Comparison of ENCODE assay signal across 20 cellular contexts in the genomic region with DNA sequence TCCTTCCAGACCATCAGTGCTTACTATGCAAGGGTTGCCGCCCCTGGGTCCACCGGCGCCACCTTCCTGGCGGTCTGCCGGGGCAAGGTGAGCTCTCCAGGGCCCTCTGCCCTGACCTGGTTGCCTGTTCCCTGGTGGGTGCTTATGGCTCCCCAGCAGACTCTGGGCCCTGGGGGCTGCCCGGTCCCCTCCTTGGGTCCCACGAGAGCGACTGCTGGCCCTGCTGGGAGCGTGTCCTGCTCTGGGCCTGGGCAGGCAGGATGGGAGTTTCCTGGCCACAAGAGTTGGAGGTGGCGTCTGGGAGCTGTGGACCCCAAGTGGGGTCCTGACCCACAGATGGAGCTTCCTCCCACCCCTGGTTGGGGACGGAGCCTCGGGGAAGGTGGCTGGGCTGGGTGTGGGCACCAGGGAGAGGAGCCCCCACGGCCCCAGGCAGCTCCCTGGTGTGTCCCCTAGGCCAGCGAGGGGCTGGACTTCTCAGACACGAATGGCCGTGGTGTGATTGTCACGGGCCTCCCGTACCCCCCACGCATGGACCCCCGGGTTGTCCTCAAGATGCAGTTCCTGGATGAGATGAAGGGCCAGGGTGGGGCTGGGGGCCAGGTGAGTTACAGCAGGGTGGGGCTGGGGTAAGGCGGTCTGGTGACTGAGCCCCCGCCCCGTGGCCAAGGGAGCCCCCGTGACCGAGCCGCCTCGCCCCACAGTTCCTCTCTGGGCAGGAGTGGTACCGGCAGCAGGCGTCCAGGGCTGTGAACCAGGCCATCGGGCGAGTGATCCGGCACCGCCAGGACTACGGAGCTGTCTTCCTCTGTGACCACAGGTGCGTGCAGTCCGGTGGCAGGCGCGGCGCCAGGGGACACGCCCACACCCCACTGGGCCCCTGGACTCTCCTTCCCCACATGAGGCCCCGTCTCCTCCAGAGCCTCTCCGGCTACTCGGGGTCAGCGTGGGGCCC. TPM values are rescaled to one million over a fixed set of nuclear protein-coding genes. Genes with fewer than 3 reads are reported as not detected.
DNase-seq lines count a peak whose midpoint lies in the region; ATAC-seq and TF ChIP-seq lines count a peak whose summit lies in the region.
"Had no signal": no experiment of that assay in that cellular context is flagged by ENCODE, and none has a peak within 500 bp of the region (broad histone marks: within the 10 kb centered on the region; RNA-seq: fewer than 3 reads in every experiment).

No MANE protein-coding gene starts in this region.

- H3K36me3 ChIP-seq in heart right ventricle (peaks cover 0 to 15% (median 0%) of the 10 kb centered on the region in 9 donors), gastroesophageal sphincter (peaks cover 0 to 11% of the 10 kb centered on the region in 2 donors), parathyroid adenoma (ENCODE audit: control insufficient read depth, insufficient read depth, low read length) (no peaks in the 10 kb centered on the region), uterus (no peaks in the 10 kb centered on the region)
- H3K36me3 ChIP-seq: transverse colon had no signal

- no peak for TF ChIP-seq EP300 in gastroesophageal sphincter (IDR thresholded peaks at IDR 0.05)

- DNase-seq in heart right ventricle (peak in 1 of 2 donors; percentile 10), cardiac septum (ENCODE audit: low spot score) (no peak), uterus (no peak), germinal center (ENCODE audit: low spot score) (no peak), NCI-H2227 (lab: John Stamatoyannopoulos, UW; ENCODE audit: unreplicated experiment) (no peak)
- DNase-seq: activated CD4-positive, alpha-beta T cell treated with anti-CD3 and anti-CD28 coated beads, Interleukin-2, amount 50 U/mL, for 48 hours; activated naive CD4-positive, alpha-beta T cell treated with anti-CD3 and anti-CD28 coated beads, Interleukin-2, amount 10 ng/mL, durations not matched to agents 7 days and 5 days; activated T-cell treated with anti-CD3 and anti-CD28 coated beads for 4 hours; mesendoderm; NCI-H526; OCI-M1; T-helper 17 cell; transverse colon; WERI-Rb-1 had no signal

- H3K27ac ChIP-seq in heart right ventricle (peak overlapping the region in 7 of 10 donors; percentile 53 to 96 (median 92)), gastroesophageal sphincter (peak overlapping the region in 3 of 4 donors; percentile 77 to 86 (median 78)), parathyroid adenoma (peak overlapping the region; percentile 16), uterus (peak overlapping the region; percentile 66 to 79)
- H3K27ac ChIP-seq: BLaER1, hepatocyte, SJSA1, WERI-Rb-1 had no signal

- H3K9ac ChIP-seq in parathyroid adenoma, result no peak overlapping the region
- H3K9ac ChIP-seq: BLaER1 had no signal

- no peak overlapping the region for H2AFZ ChIP-seq in parathyroid adenoma
- H2AFZ ChIP-seq: hepatocyte had no signal

- H3K27me3 ChIP-seq in heart right ventricle (no peaks in the 10 kb centered on the region), gastroesophageal sphincter (no peaks in the 10 kb centered on the region), parathyroid adenoma (ENCODE audit: control insufficient read depth, insufficient read depth, low read length) (no peaks in the 10 kb centered on the region), uterus (no peaks in the 10 kb centered on the region)
- H3K27me3 ChIP-seq: BLaER1, hepatocyte, SJSA1, transverse colon had no signal

- H3K9me3 ChIP-seq in heart right ventricle (no peaks in the 10 kb centered on the region), gastroesophageal sphincter (no peaks in the 10 kb centered on the region), parathyroid adenoma (ENCODE audit: control insufficient read depth, low read length) (no peaks in the 10 kb centered on the region), uterus (no peaks in the 10 kb centered on the region)
- H3K9me3 ChIP-seq: BLaER1, SJSA1, transverse colon had no signal

- no peak for TF ChIP-seq POLR2A in gastroesophageal sphincter (IDR thresholded peaks at IDR 0.05)
- TF ChIP-seq POLR2A in uterus (IDR thresholded peaks at IDR 0.05), result no peak

- H3K4me3 ChIP-seq in heart right ventricle, result no peak overlapping the region
- H3K4me3 ChIP-seq in gastroesophageal sphincter, result no peak overlapping the region
- no peak overlapping the region for H3K4me3 ChIP-seq in parathyroid adenoma (ENCODE audit: low read depth, low read length)
- no peak overlapping the region for H3K4me3 ChIP-seq in uterus
- H3K4me3 ChIP-seq: BLaER1, hepatocyte, SJSA1, transverse colon had no signal

- ATAC-seq in heart right ventricle (no peak), gastroesophageal sphincter (no peak), HG03139 (IDR thresholded peaks at IDR 0.05; ENCODE audit: unreplicated experiment) (no peak)
- ATAC-seq: T-helper 17 cell had no signal

- H3K4me1 ChIP-seq in heart right ventricle (peaks cover 24 to 62% (median 37%) of the 10 kb centered on the region in 9 donors), gastroesophageal sphincter (peaks cover 0 to 48% (median 32%) of the 10 kb centered on the region in 3 donors), parathyroid adenoma (no peaks in the 10 kb centered on the region), uterus (peaks cover 0 to 15% of the 10 kb centered on the region in 2 donors)
- H3K4me1 ChIP-seq: SJSA1 had no signal

- TF ChIP-seq CTCF in heart right ventricle (IDR thresholded peaks at IDR 0.05) (no peak), gastroesophageal sphincter (IDR thresholded peaks at IDR 0.05) (no peak), parathyroid adenoma (IDR thresholded peaks at IDR 0.05) (no peak), uterus (IDR thresholded peaks at IDR 0.05) (no peak)

- intact Hi-C loops in heart right ventricle (cut with DNase I) (loop anchor here in 1 of 10 donors (5.0 kb wide), 1 partner anchor 363 kb away; no protein-coding TSS in a partner anchor), cardiac septum (cut with DNase I) (no loop called here), uterus (cut with DNase I; ENCODE audit: low total_unique reads) (no loop called here)

- 93 to 95% methylated on average over 42 to 44 of the region's 44 CpGs for WGBS in heart right ventricle, 2 donors
- WGBS in gastroesophageal sphincter (ENCODE audit: low coverage in 1 of 2), 2 donors, result no CpG with 5 or more reads among the region's 44 CpGs

- no peak overlapping the region for H3K4me2 ChIP-seq in parathyroid adenoma (ENCODE audit: low read length)
- H3K4me2 ChIP-seq: BLaER1, hepatocyte had no signal

- H3K79me2 ChIP-seq in parathyroid adenoma, result no peaks in the 10 kb centered on the region
- H3K79me2 ChIP-seq: hepatocyte had no signal

RNA-seq across cellular contexts. Expression of a gene that starts 7.1 kb away (rescaled TPM):
- total RNA-seq in heart right ventricle, result 1 to 10 TPM in 4 of 10 donors, under 1 TPM in 6; 0.26 to 5.1 (median 0.57) TPM
- polyA plus RNA-seq in heart right ventricle, result 10 to 100 TPM; 11.7 to 12.5 TPM
- not detected for total RNA-seq in cardiac septum
- total RNA-seq in gastroesophageal sphincter, result 10 to 100 TPM in 3 of 4 donors, 1 to 10 TPM in 1; 8.9 to 27.8 (median 15.4) TPM
- 1 to 10 TPM in 1 of 4 donors, under 1 TPM in 1, not detected in 2; 0.83 to 4.1 TPM for total RNA-seq in uterus
- total RNA-seq: T-helper 17 cell had no signal

RNA-seq across cellular contexts. Expression of a gene that starts 18.5 kb away (rescaled TPM):
- total RNA-seq in heart right ventricle, result 10 to 100 TPM; 34.9 to 51.6 (median 38.8) TPM
- polyA plus RNA-seq in heart right ventricle, result 10 to 100 TPM; 43.2 to 59.1 TPM
- 40.3 TPM for total RNA-seq in cardiac septum
- 10 to 100 TPM; 38.9 to 56.4 (median 49.0) TPM for total RNA-seq in gastroesophageal sphincter
- total RNA-seq in uterus, result 10 to 100 TPM; 26.1 to 59.8 (median 33.5) TPM

RNA-seq across cellular contexts. Expression of a gene that starts 18.5 kb away (rescaled TPM):
- total RNA-seq in heart right ventricle, result 10 to 100 TPM; 11.8 to 21.7 (median 14.7) TPM
- polyA plus RNA-seq in heart right ventricle, result 10 to 100 TPM; 26.5 to 44.7 TPM
- 16.7 TPM for total RNA-seq in cardiac septum
- 10 to 100 TPM; 21.7 to 51.7 (median 32.9) TPM for total RNA-seq in gastroesophageal sphincter
- total RNA-seq in uterus, result 10 to 100 TPM in 3 of 4 donors, 1 to 10 TPM in 1; 1.5 to 37.9 (median 15.3) TPM

RNA-seq across cellular contexts. Expression of a gene that starts 31.2 kb away (rescaled TPM):
- total RNA-seq in heart right ventricle, result 10 to 100 TPM in 5 of 10 donors, 1 to 10 TPM in 5; 6.1 to 14.5 (median 10.3) TPM
- polyA plus RNA-seq in heart right ventricle, result 10 to 100 TPM in 1 of 2 donors, 1 to 10 TPM in 1; 5.3 to 18.8 TPM
- total RNA-seq in cardiac septum, result 10.5 TPM
- 10 to 100 TPM in 3 of 4 donors, 1 to 10 TPM in 1; 7.1 to 43.7 (median 18.7) TPM for total RNA-seq in gastroesophageal sphincter
- total RNA-seq in uterus, result 10 to 100 TPM; 17.4 to 56.5 (median 26.6) TPM

RNA-seq across cellular contexts. Expression of a gene that starts 36.1 kb away (rescaled TPM):
- total RNA-seq in heart right ventricle (1 to 10 TPM; 1.7 to 9.9 (median 3.9) TPM), cardiac septum (8.8 TPM), gastroesophageal sphincter (10 to 100 TPM; 13.7 to 31.6 (median 17.0) TPM), uterus (10 to 100 TPM in 3 of 4 donors, 1 to 10 TPM in 1; 9.2 to 30.5 (median 20.9) TPM)
- polyA plus RNA-seq in heart right ventricle, result 1 to 10 TPM; 9.7 TPM

Comparison
In these comparisons a context has a peak if more than half of its experiments do, and no peak if none do; other contexts are left out.
1. H3K27ac ChIP-seq: peak in every context shown above with its lines; median percentile 92 in heart right ventricle; 78 in gastroesophageal sphincter; 72 in uterus; 16 in parathyroid adenoma.